Comparison of ENCODE assay signal across 19 cellular contexts in the genomic region with DNA sequence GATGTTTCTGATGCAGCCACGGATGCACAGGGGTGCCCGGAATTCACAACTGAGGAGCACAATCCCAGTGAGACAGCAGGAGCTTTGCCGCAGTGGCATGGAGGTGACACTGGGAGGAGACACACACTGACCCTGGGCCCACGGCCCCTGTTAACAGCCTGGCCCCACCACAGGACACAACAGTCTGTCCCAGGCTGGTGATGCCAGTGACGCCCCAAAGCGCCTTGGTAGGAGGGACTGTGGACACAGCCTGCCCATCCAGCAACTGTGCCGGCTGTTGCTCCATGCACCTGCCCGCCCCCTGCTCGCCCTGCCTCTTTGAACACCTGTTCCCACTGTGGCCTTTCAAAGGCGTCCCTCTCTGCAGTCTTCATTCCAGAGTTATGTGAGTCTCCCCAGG. TPM values are rescaled to one million over a fixed set of nuclear protein-coding genes. Genes with fewer than 3 reads are reported as not detected.
DNase-seq lines count a peak whose midpoint lies in the region; ATAC-seq and TF ChIP-seq lines count a peak whose summit lies in the region.
"Had no signal": no experiment of that assay in that cellular context is flagged by ENCODE, and none has a peak within 500 bp of the region (broad histone marks: within the 10 kb centered on the region; RNA-seq: fewer than 3 reads in every experiment).

No MANE protein-coding gene starts in this region.

- TF ChIP-seq CTCF in OCI-LY3 (IDR thresholded peaks at IDR 0.05; ENCODE audit: low read depth, low read length) (peak; percentile 32), left lung (IDR thresholded peaks at IDR 0.05) (no peak), upper lobe of right lung (IDR thresholded peaks at IDR 0.05) (peak; percentile 26)

- no peak overlapping the region for H3K9ac ChIP-seq in OCI-LY3 (ENCODE audit: low read length)

- no peak overlapping the region for H3K4me2 ChIP-seq in OCI-LY3 (ENCODE audit: low read length)

- H3K4me1 ChIP-seq in OCI-LY3 (ENCODE audit: low read length): peaks cover 34% of the 10 kb centered on the region
- H3K4me1 ChIP-seq in left lung: peaks cover 0 to 6% of the 10 kb centered on the region in 2 donors
- no peaks in the 10 kb centered on the region for H3K4me1 ChIP-seq in upper lobe of right lung
- H3K4me1 ChIP-seq: tibial nerve had no signal

- DNase-seq in activated naive CD4-positive, alpha-beta T cell treated with anti-CD3 and anti-CD28 coated beads for 36 hours: no peak
- DNase-seq in activated naive CD4-positive, alpha-beta T cell treated with Interleukin-2 at 50 U/mL for 16 hours: no peak
- DNase-seq in left lung: peak in 1 of 2 donors; percentile 64
- no peak for DNase-seq in upper lobe of right lung
- no peak for DNase-seq in islet precursor cell
- DNase-seq in NCI-H2227 treated with DMSO at 0.1 percent for 48 hours (lab: John Stamatoyannopoulos, UW): no peak
- DNase-seq: ACHN; activated CD4-positive, alpha-beta T cell treated with anti-CD3 and anti-CD28 coated beads for 48 hours; activated effector memory CD4-positive, alpha-beta T cell treated with Interleukin-2 at 50 U/mL for 16 hours; effector CD4-positive, alpha-beta T cell; foreskin fibroblast; HFFc6; kidney glomerular epithelial cell; NCI-H187 had no signal

- H3K27me3 ChIP-seq in OCI-LY3 (ENCODE audit: low read depth, low read length): no peaks in the 10 kb centered on the region
- H3K27me3 ChIP-seq in left lung: no peaks in the 10 kb centered on the region
- H3K27me3 ChIP-seq in upper lobe of right lung: no peaks in the 10 kb centered on the region
- H3K27me3 ChIP-seq: neutrophil, tibial nerve had no signal

- no peaks in the 10 kb centered on the region for H4K20me1 ChIP-seq in OCI-LY3 (ENCODE audit: insufficient read depth, low read length)

- no peaks in the 10 kb centered on the region for H3K79me2 ChIP-seq in OCI-LY3 (ENCODE audit: low read length)

- CTCF ChIA-PET in activated naive CD4-positive, alpha-beta T cell treated with anti-CD3 and anti-CD28 coated beads for 36 hours (lab: Charles Lee): interaction anchor here (0.7 kb wide), 1 partner anchor 21 kb away, joined by 3 read pairs; no protein-coding TSS in a partner anchor

- H3K4me3 ChIP-seq in OCI-LY3 (ENCODE audit: low read length) (no peak overlapping the region), left lung (no peak overlapping the region), upper lobe of right lung (no peak overlapping the region)
- H3K4me3 ChIP-seq: SK-N-MC, tibial nerve had no signal

- no peaks in the 10 kb centered on the region for H3K36me3 ChIP-seq in OCI-LY3 (replicated peaks; ENCODE audit: low read depth, low read length)
- H3K36me3 ChIP-seq in left lung: no peaks in the 10 kb centered on the region
- H3K36me3 ChIP-seq in upper lobe of right lung: no peaks in the 10 kb centered on the region
- H3K36me3 ChIP-seq: neutrophil, tibial nerve had no signal

- H3K4me3 Mint-ChIP-seq in activated naive CD4-positive, alpha-beta T cell treated with anti-CD3 and anti-CD28 coated beads for 36 hours: no peak overlapping the region
- H3K4me3 Mint-ChIP-seq: HFFc6 had no signal

- peak; percentile 25 for ATAC-seq in left lung
- peak; percentile 75 for ATAC-seq in upper lobe of right lung
- ATAC-seq in GM21576 (IDR thresholded peaks at IDR 0.05; ENCODE audit: unreplicated experiment): no peak

- H3K27me3 Mint-ChIP-seq in activated naive CD4-positive, alpha-beta T cell treated with anti-CD3 and anti-CD28 coated beads for 36 hours (ENCODE audit: low read depth): no peaks in the 10 kb centered on the region

- H3K27ac Mint-ChIP-seq in activated naive CD4-positive, alpha-beta T cell treated with anti-CD3 and anti-CD28 coated beads for 36 hours: peak overlapping the region; percentile 4
- H3K27ac Mint-ChIP-seq: HFFc6 had no signal

- no peaks in the 10 kb centered on the region for H3K36me3 Mint-ChIP-seq in activated naive CD4-positive, alpha-beta T cell treated with anti-CD3 and anti-CD28 coated beads for 36 hours (ENCODE audit: low read depth)

- no peak overlapping the region for H3K27ac ChIP-seq in OCI-LY3 (ENCODE audit: low read length)
- no peak overlapping the region for H3K27ac ChIP-seq in left lung
- H3K27ac ChIP-seq in upper lobe of right lung: no peak overlapping the region
- H3K27ac ChIP-seq: neutrophil, SK-N-MC, tibial nerve had no signal

- peaks cover 12% of the 10 kb centered on the region for H3K4me1 Mint-ChIP-seq in activated naive CD4-positive, alpha-beta T cell treated with anti-CD3 and anti-CD28 coated beads for 36 hours (ENCODE audit: low read depth)

- H2AFZ ChIP-seq in OCI-LY3 (ENCODE audit: low read depth, low read length): no peak overlapping the region

- H3K9me3 Mint-ChIP-seq in activated naive CD4-positive, alpha-beta T cell treated with anti-CD3 and anti-CD28 coated beads for 36 hours: peaks cover 9% of the 10 kb centered on the region
- H3K9me3 Mint-ChIP-seq: HFFc6 had no signal

- H3K9me3 ChIP-seq in OCI-LY3 (ENCODE audit: insufficient read depth, low read length): no peaks in the 10 kb centered on the region
- H3K9me3 ChIP-seq in left lung: no peaks in the 10 kb centered on the region
- H3K9me3 ChIP-seq in upper lobe of right lung: no peaks in the 10 kb centered on the region
- H3K9me3 ChIP-seq: neutrophil, tibial nerve had no signal

- intact Hi-C loops in activated naive CD4-positive, alpha-beta T cell treated with anti-CD3 and anti-CD28 coated beads for 36 hours (cut with micrococcal nuclease): no loop called here
- intact Hi-C loops in left lung (cut with DNase I) (no loop called here), upper lobe of right lung (cut with DNase I) (no loop called here)

RNA-seq across cellular contexts. Expression of gene KLF6, which starts 49.8 kb away (rescaled TPM):
- total RNA-seq in activated naive CD4-positive, alpha-beta T cell treated with anti-CD3 and anti-CD28 coated beads for 36 hours: 10 to 100 TPM; 78.9 to 82.1 TPM
- total RNA-seq in left lung (100 to 1,000 TPM; 158 to 217 TPM), upper lobe of right lung (247 TPM)

Comparison
In these comparisons a context has a peak if more than half of its experiments do, and no peak if none do; other contexts are left out.
1. CTCF ChIP-seq: peak in OCI-LY3 (single experiment) and upper lobe of right lung (single experiment); none in left lung (0 of 2).